Comparison of ENCODE assay signal across 8 cellular contexts in the genomic region with DNA sequence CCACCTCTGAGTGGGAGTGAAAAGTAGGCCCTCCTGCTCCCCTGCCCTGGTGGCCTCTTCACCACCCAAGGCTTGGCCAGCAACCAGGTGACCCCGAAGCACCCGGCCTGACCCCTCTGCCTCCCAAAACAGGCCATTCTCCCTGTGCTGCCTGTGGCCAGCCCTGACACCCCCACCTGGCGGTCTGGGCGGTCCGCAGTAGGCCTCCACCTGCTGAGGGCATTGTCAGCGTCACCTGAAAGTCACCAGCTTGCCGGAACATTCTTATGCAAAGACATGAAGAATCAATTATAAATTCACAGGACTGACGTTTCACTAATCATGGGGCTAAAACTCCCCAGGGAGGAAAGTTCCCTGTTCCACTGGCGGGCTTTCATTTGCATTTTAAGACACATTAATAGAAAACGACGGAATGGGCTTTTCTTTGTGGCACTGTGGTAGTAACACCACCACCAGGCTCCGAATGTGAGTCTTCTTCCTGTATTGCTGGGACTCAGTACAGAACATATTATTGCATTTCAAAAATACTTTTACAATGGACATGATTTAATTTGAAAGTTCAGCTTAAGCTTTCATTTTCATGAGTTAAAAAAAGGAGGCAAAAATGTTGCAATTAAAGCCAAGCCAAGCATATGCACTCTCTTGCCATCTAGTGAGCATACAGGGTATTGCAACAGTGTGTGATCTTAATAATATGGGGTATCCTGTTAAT. TPM values are rescaled to one million over a fixed set of nuclear protein-coding genes. Genes with fewer than 3 reads are reported as not detected.
A peak's percentile ranks its signal among the peaks of the same experiment; 100 is the strongest.
DNase-seq lines count a peak whose midpoint lies in the region; ATAC-seq and TF ChIP-seq lines count a peak whose summit lies in the region.

No MANE protein-coding gene starts in this region.

- 70 to 71% methylated on average over 12 of the region's 12 CpGs for WGBS in testis, 2 donors

- TF ChIP-seq CTCF in OCI-LY1 (IDR thresholded peaks at IDR 0.05; ENCODE audit: low read length) (peak; percentile 93), testis (IDR thresholded peaks at IDR 0.05) (peak; percentile 93 to 98 (median 96))

- DNase-seq in Right ventricle myocardium inferior (ENCODE audit: missing footprints), result peak; percentile 32
- DNase-seq in left ventricle myocardium superior, result no peak
- DNase-seq in central memory CD4-positive, alpha-beta T cell, result peak; percentile 26
- DNase-seq in left lobe of liver (ENCODE audit: low spot score), result peak; percentile 43
- peak; percentile 58 for DNase-seq in testis

- peak overlapping the region; percentile 42; the same call in 1 of the 2 replicates for H3K9ac ChIP-seq in OCI-LY1 (ENCODE audit: low read length)

- H3F3A ChIP-seq in OCI-LY1 (ENCODE audit: insufficient read depth, low read length), result no peaks in the 10 kb centered on the region

- intact Hi-C loops in Right ventricle myocardium inferior (cut with DNase I), result loop anchor here (2.0 to 5.0 kb wide), 2 partner anchors 37 to 460 kb away; no protein-coding TSS in a partner anchor
- intact Hi-C loops in left ventricle myocardium superior (cut with micrococcal nuclease), result no loop called here
- intact Hi-C loops in testis (cut with DNase I; ENCODE audit: low total_unique reads), result no loop called here

- H3K4me3 ChIP-seq in OCI-LY1 (ENCODE audit: low read depth, low read length, poor library complexity, severe bottlenecking), result peak overlapping the region; percentile 21
- H3K4me3 ChIP-seq in testis, result no peak overlapping the region

- H3K36me3 ChIP-seq in OCI-LY1 (ENCODE audit: insufficient read depth, low read length) (peaks cover 4% of the 10 kb centered on the region; the same call in 1 of the 2 replicates), testis (ENCODE audit: low read depth, missing control alignments) (no peaks in the 10 kb centered on the region)

- no peaks in the 10 kb centered on the region for H3K79me2 ChIP-seq in OCI-LY1 (ENCODE audit: insufficient read depth, low read length)

- H3K9me3 ChIP-seq in OCI-LY1 (ENCODE audit: low read length) (no peaks in the 10 kb centered on the region), testis (no peaks in the 10 kb centered on the region)

- H4K20me1 ChIP-seq in OCI-LY1 (ENCODE audit: insufficient read depth, low read length), result no peaks in the 10 kb centered on the region

- H3K4me2 ChIP-seq in OCI-LY1 (ENCODE audit: low read length), result peak overlapping the region; percentile 52

- H3K4me1 ChIP-seq in OCI-LY1 (ENCODE audit: insufficient read depth, low read length, severe bottlenecking), result peaks cover 27% of the 10 kb centered on the region
- peaks cover 38% of the 10 kb centered on the region for H3K4me1 ChIP-seq in testis

- no peaks in the 10 kb centered on the region for H3K9me2 ChIP-seq in OCI-LY1 (ENCODE audit: low read depth, low read length)

- no peak for TF ChIP-seq POLR2A in testis (IDR thresholded peaks at IDR 0.05)

- peak overlapping the region; percentile 79 for H3K27ac ChIP-seq in OCI-LY1 (ENCODE audit: low read depth, low read length, poor library complexity, severe bottlenecking)
- H3K27ac ChIP-seq in testis, result peak overlapping the region; percentile 55 to 76

- no peak for ATAC-seq in Right ventricle myocardium inferior
- ATAC-seq in left ventricle myocardium superior, result no peak
- peak; percentile 77 for ATAC-seq in GM21423 (IDR thresholded peaks at IDR 0.05; ENCODE audit: unreplicated experiment)
- ATAC-seq in HG03558 (IDR thresholded peaks at IDR 0.05; ENCODE audit: extremely low read depth, unreplicated experiment), result peak; percentile 44
- peak; percentile 67 for ATAC-seq in left lobe of liver

- H3K27me3 ChIP-seq in OCI-LY1 (ENCODE audit: insufficient read depth, low read length) (no peaks in the 10 kb centered on the region), testis (no peaks in the 10 kb centered on the region)

- no peak overlapping the region for H2AFZ ChIP-seq in OCI-LY1 (ENCODE audit: low read length)

RNA-seq across cellular contexts. Expression of gene ADI1, which starts 57.4 kb away (rescaled TPM):
- 160 TPM for total RNA-seq in Right ventricle myocardium inferior
- 153 TPM for total RNA-seq in left ventricle myocardium superior
- 297 TPM for total RNA-seq in left lobe of liver
- total RNA-seq in testis, result 10 to 100 TPM; 41.6 to 52.5 TPM
- polyA plus RNA-seq in testis (ENCODE audit: insufficient read depth, low read depth, low replicate concordance), result 41.1 TPM

Comparison
In these comparisons a context has a peak if more than half of its experiments do, and no peak if none do; other contexts are left out.
1. ATAC-seq: peak in GM21423 (single experiment), HG03558 (single experiment) and left lobe of liver (single experiment); none in Right ventricle myocardium inferior (single experiment) and left ventricle myocardium superior (single experiment).